21 cellular contexts compared by ENCODE assay signal in the genomic region with DNA sequence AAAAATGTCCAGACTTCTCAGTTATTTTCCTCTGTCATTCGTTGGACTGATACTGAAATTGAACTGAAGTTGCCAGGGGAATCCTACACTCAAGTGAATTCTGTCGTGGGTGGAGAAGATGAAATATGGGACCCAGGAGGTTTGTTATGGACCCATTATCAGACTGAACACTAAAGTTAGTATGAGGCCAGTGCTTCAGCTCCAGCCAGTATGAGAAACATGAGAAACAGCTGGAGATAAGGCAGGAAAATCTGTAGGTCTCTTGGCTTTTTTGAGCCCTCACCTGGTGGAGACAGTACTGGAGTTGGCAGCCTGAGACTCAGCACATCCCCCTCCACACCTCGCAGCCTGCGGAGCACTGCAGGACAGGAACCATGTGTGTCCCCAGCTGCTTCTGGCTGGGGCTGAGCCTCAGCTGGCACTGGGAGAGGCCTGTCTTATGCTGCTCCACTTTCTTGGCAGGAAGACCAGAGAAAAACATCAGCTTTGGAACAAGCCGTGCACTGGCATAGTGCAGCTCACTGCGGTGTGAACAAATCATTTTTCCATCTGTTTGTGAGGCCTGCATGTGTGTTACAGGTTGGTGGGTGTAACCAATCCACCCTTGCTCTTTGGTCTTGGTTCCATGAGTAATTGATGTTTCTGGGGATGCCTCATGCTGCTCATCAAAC.
DNase-seq lines count a peak whose midpoint lies in the region; ATAC-seq lines count a peak whose summit lies in the region.
"Had no signal": no experiment of that assay in that cellular context is flagged by ENCODE, and none has a peak within 500 bp of the region (broad histone marks: within the 10 kb centered on the region; RNA-seq: fewer than 3 reads in every experiment).

No MANE protein-coding gene starts in this region.

- no peaks in the 10 kb centered on the region for H3K79me2 ChIP-seq in Karpas-422 (ENCODE audit: low read length)

- H3K27me3 ChIP-seq in aorta (ENCODE audit: control insufficient read depth in 1 of 2, insufficient read depth in 2 of 2, low read length in 1 of 2) (no peaks in the 10 kb centered on the region), Karpas-422 (ENCODE audit: low read length) (no peaks in the 10 kb centered on the region)
- H3K27me3 ChIP-seq: adrenal gland, foreskin keratinocyte, uterus had no signal

- H3K9me3 ChIP-seq in aorta (ENCODE audit: control insufficient read depth, low read length) (no peaks in the 10 kb centered on the region), Karpas-422 (ENCODE audit: low read length) (no peaks in the 10 kb centered on the region)
- H3K9me3 ChIP-seq: adrenal gland, uterus had no signal

- no peak overlapping the region for H3K9ac ChIP-seq in Karpas-422 (ENCODE audit: low read length)
- H3K9ac ChIP-seq: KMS-11 had no signal

- intact Hi-C loops in Right ventricle myocardium inferior (cut with DNase I) = no loop called here
- intact Hi-C loops in cardiac septum (cut with DNase I) = no loop called here
- intact Hi-C loops in left ventricle myocardium superior (cut with micrococcal nuclease) = no loop called here
- intact Hi-C loops in aorta (cut with DNase I) = no loop called here

- H3K36me3 ChIP-seq in aorta (ENCODE audit: control insufficient read depth in 1 of 2, insufficient read depth in 2 of 2, low read length in 1 of 2) = no peaks in the 10 kb centered on the region
- H3K36me3 ChIP-seq in Karpas-422 (ENCODE audit: insufficient read depth, low read length) = no peaks in the 10 kb centered on the region
- H3K36me3 ChIP-seq: adrenal gland, uterus had no signal

- H3K9me2 ChIP-seq in Karpas-422 (replicated peaks; ENCODE audit: insufficient read depth, low read length) = no peaks in the 10 kb centered on the region

- H4K20me1 ChIP-seq in Karpas-422 (ENCODE audit: insufficient read depth, low read depth, low read length) = no peaks in the 10 kb centered on the region

- WGBS in aorta, 2 donors = 6 to 10% methylated on average over 6 of the region's 6 CpGs

- H3K4me3 ChIP-seq in aorta (ENCODE audit: low read length in 2 of 2) = no peak overlapping the region
- H3K4me3 ChIP-seq in Karpas-422 (ENCODE audit: low read length) = no peak overlapping the region
- H3K4me3 ChIP-seq: adrenal gland, uterus had no signal

- DNase-seq in Right ventricle myocardium inferior (ENCODE audit: missing footprints) (peak; percentile 77), cardiac septum (ENCODE audit: low spot score) (no peak), left ventricle myocardium superior (peak; percentile 63), occipital lobe (lab: John Stamatoyannopoulos, UW) (peak; percentile 49), aorta (peak in 1 of 2 donors; percentile 70), Karpas-422 (no peak), DMS153 (lab: John Stamatoyannopoulos, UW) (no peak)
- DNase-seq: activated CD4-positive, alpha-beta T cell treated with anti-CD3 and anti-CD28 coated beads, Interleukin-2, amount 50 U/mL, for 1 hour; activated CD8-positive, alpha-beta memory T cell treated with anti-CD3 and anti-CD28 coated beads, Interleukin-2, amount 50 U/mL, for 48 hours; activated effector memory CD4-positive, alpha-beta T cell treated with anti-CD3 and anti-CD28 coated beads, Interleukin-2, amount 50 U/mL, for 16 hours; adrenal gland; C1 segment of cervical spinal cord; foreskin keratinocyte; left colon; NCI-H1048; NCI-H510A; stimulated activated CD4-positive, alpha-beta T cell treated with anti-CD3 and anti-CD28 coated beads, Interleukin-4, amount 100 ng/mL, for 1 hour had no signal

- H3K27ac ChIP-seq in aorta (ENCODE audit: low read depth in 1 of 2, low read length in 2 of 2) (no peak overlapping the region), Karpas-422 (ENCODE audit: low read length) (no peak overlapping the region)
- H3K27ac ChIP-seq: adrenal gland, epithelial cell of prostate, foreskin keratinocyte, KMS-11, uterus had no signal

- no peak overlapping the region for H3K4me2 ChIP-seq in Karpas-422 (ENCODE audit: low read depth, low read length, poor library complexity, severe bottlenecking)
- H3K4me2 ChIP-seq: KMS-11 had no signal

- ATAC-seq in Right ventricle myocardium inferior = peak; percentile 95
- ATAC-seq in left ventricle myocardium superior = peak; percentile 95
- peak; percentile 88 for ATAC-seq in aorta (ENCODE audit: low FRiP score)
- no peak for ATAC-seq in HG02623 (IDR thresholded peaks at IDR 0.05; ENCODE audit: unreplicated experiment)
- ATAC-seq: foreskin keratinocyte, left colon had no signal

- H3K4me1 ChIP-seq in aorta (ENCODE audit: control insufficient read depth in 1 of 2, insufficient read depth in 2 of 2, low read length in 2 of 2) = no peaks in the 10 kb centered on the region
- H3K4me1 ChIP-seq in Karpas-422 (ENCODE audit: low read length) = no peaks in the 10 kb centered on the region
- H3K4me1 ChIP-seq: adrenal gland, foreskin keratinocyte, uterus had no signal

- no peak overlapping the region for H2AFZ ChIP-seq in Karpas-422 (ENCODE audit: low read length)

Comparison
In these comparisons a context has a peak if more than half of its experiments do, and no peak if none do; other contexts are left out.
1. DNase-seq: peak in Right ventricle myocardium inferior (single experiment), left ventricle myocardium superior (single experiment) and occipital lobe (single experiment); none in cardiac septum (single experiment), Karpas-422 (single experiment) and DMS153 (single experiment).